ENCODE assay signal across 14 cellular contexts in genomic region chr20:41051426-41051825, GRCh38. TPM values are rescaled to one million over a fixed set of nuclear protein-coding genes. Genes with fewer than 3 reads are reported as not detected.
A peak's percentile ranks its signal among the peaks of the same experiment; 100 is the strongest.
DNase-seq lines count a peak whose midpoint lies in the region; ATAC-seq lines count a peak whose summit lies in the region.
"Had no signal": no experiment of that assay in that cellular context is flagged by ENCODE, and none has a peak within 500 bp of the region (broad histone marks: within the 10 kb centered on the region; RNA-seq: fewer than 3 reads in every experiment).

No MANE protein-coding gene starts in this region.

- H3K18ac ChIP-seq in mesenchymal stem cell (ENCODE audit: low read depth in 1 of 2, low read length in 2 of 2), result no peak overlapping the region

- no peak overlapping the region for H2AK5ac ChIP-seq in mesenchymal stem cell (ENCODE audit: low read length, severe bottlenecking)

- H3K27ac ChIP-seq in CD4-positive, alpha-beta memory T cell (ENCODE audit: low read depth, low read length), result no peak overlapping the region
- H3K27ac ChIP-seq in mesenchymal stem cell (ENCODE audit: low read length, poor library complexity, severe bottlenecking), result no peak overlapping the region

- H3K9me3 Mint-ChIP-seq in CD4-positive, alpha-beta memory T cell, result no peaks in the 10 kb centered on the region
- H3K9me3 Mint-ChIP-seq in activated T-helper 17 cell treated with anti-CD3 and anti-CD28 coated beads, Interleukin-2, amount 50 U/mL, for 72 hours, result peaks cover 5% of the 10 kb centered on the region
- H3K9me3 Mint-ChIP-seq in memory B cell, result peaks cover 3% of the 10 kb centered on the region
- H3K9me3 Mint-ChIP-seq in stimulated activated naive B cell treated with anti-CD40 and anti-IgM and Interleukin-4, amounts not matched to agents 10 μg/mL and 1 μg/mL and 100 μg/mL, for 72 hours, result peaks cover 4 to 6% of the 10 kb centered on the region in 2 donors
- H3K9me3 Mint-ChIP-seq: GM23338 had no signal

- DNase-seq in Ammon's horn (ENCODE audit: low spot score) (peak; percentile 13), memory B cell (ENCODE audit: low spot score in 2 of 2) (no peak), A172 (ENCODE audit: low spot score) (no peak), mesenchymal stem cell (no peak)
- no peak for DNase-seq in CD4-positive, alpha-beta memory T cell
- DNase-seq in stimulated activated naive B cell treated with anti-CD40 and anti-IgM and Interleukin-4, amounts not matched to agents 10 μg/mL and 1 μg/mL and 100 μg/mL, for 72 hours, result no peak
- DNase-seq: Caco-2, NCI-H1436, NCI-H748 treated with DMSO at 0.1 percent for 48 hours had no signal

- H4K8ac ChIP-seq in mesenchymal stem cell (ENCODE audit: low read length), result no peak overlapping the region

- no peak for ATAC-seq in activated T-helper 17 cell treated with anti-CD3 and anti-CD28 coated beads, Interleukin-2, amount 50 U/mL, for 72 hours (replicated peaks)
- ATAC-seq in memory B cell (ENCODE audit: low read depth), result no peak
- ATAC-seq in HG03095 (IDR thresholded peaks at IDR 0.05; ENCODE audit: unreplicated experiment), result no peak
- ATAC-seq in stimulated activated naive B cell treated with anti-CD40 and anti-IgM and Interleukin-4, amounts not matched to agents 10 μg/mL and 1 μg/mL and 100 μg/mL, for 72 hours (replicated peaks), result no peak
- ATAC-seq: esophagus mucosa, GM23338 had no signal

- H3K9me3 ChIP-seq in CD4-positive, alpha-beta memory T cell (ENCODE audit: control insufficient read depth in 1 of 2, low read length in 2 of 2), result no peaks in the 10 kb centered on the region
- H3K9me3 ChIP-seq in mesenchymal stem cell (ENCODE audit: control insufficient read depth, low read length), result no peaks in the 10 kb centered on the region
- H3K9me3 ChIP-seq: Caco-2 had no signal

- H3K9ac ChIP-seq in mesenchymal stem cell (ENCODE audit: low read length), result no peak overlapping the region

- H3K27ac Mint-ChIP-seq in CD4-positive, alpha-beta memory T cell, result peak overlapping the region in 5 of 7 donors; percentile 1 to 64 (median 23)
- peak overlapping the region; percentile 63 for H3K27ac Mint-ChIP-seq in activated T-helper 17 cell treated with anti-CD3 and anti-CD28 coated beads, Interleukin-2, amount 50 U/mL, for 72 hours
- H3K27ac Mint-ChIP-seq in memory B cell, result peak overlapping the region; percentile 79
- no peak overlapping the region for H3K27ac Mint-ChIP-seq in stimulated activated naive B cell treated with anti-CD40 and anti-IgM and Interleukin-4, amounts not matched to agents 10 μg/mL and 1 μg/mL and 100 μg/mL, for 72 hours
- H3K27ac Mint-ChIP-seq: GM23338 had no signal

- H3K23ac ChIP-seq in mesenchymal stem cell (ENCODE audit: low read length in 2 of 2), result no peak overlapping the region

- peak overlapping the region in 1 of 2 experiments; percentile 89 for H3K14ac ChIP-seq in mesenchymal stem cell (ENCODE audit: low read length in 2 of 2)

- 91% methylated on average over 4 of the region's 4 CpGs for WGBS in mesenchymal stem cell

- CTCF ChIA-PET in CD4-positive, alpha-beta memory T cell (lab: Charles Lee; ENCODE audit: partially characterized antibody), result interaction anchor here (1.4 to 2.0 kb wide), 2 partner anchors 43 to 61 kb away, joined by 5 to 10 read pairs; no protein-coding TSS in a partner anchor

- no peak overlapping the region for H4K91ac ChIP-seq in mesenchymal stem cell (ENCODE audit: low read length)

- no peak overlapping the region for H2BK5ac ChIP-seq in mesenchymal stem cell (ENCODE audit: low read depth, low read length, poor library complexity, severe bottlenecking)

- no peak overlapping the region for H3K4me2 ChIP-seq in mesenchymal stem cell (ENCODE audit: low read length, poor library complexity, severe bottlenecking)
- H3K4me2 ChIP-seq: GM23338 had no signal

- peaks cover 74% of the 10 kb centered on the region for H3K4me1 ChIP-seq in CD4-positive, alpha-beta memory T cell (ENCODE audit: insufficient read depth, low read length)
- H3K4me1 ChIP-seq in mesenchymal stem cell (ENCODE audit: control insufficient read depth, insufficient read depth, low read depth, low read length), result peaks cover 8% of the 10 kb centered on the region

- no peak overlapping the region for H2BK15ac ChIP-seq in mesenchymal stem cell (ENCODE audit: low read depth, poor library complexity, severe bottlenecking)

- H3K4me1 Mint-ChIP-seq in CD4-positive, alpha-beta memory T cell, result peaks cover 74 to 100% (median 85%) of the 10 kb centered on the region in 4 donors
- H3K4me1 Mint-ChIP-seq in activated T-helper 17 cell treated with anti-CD3 and anti-CD28 coated beads, Interleukin-2, amount 50 U/mL, for 72 hours, result peaks cover 80% of the 10 kb centered on the region
- H3K4me1 Mint-ChIP-seq in memory B cell, result peaks cover 61% of the 10 kb centered on the region
- H3K4me1 Mint-ChIP-seq in stimulated activated naive B cell treated with anti-CD40 and anti-IgM and Interleukin-4, amounts not matched to agents 10 μg/mL and 1 μg/mL and 100 μg/mL, for 72 hours, result peaks cover 53 to 88% of the 10 kb centered on the region in 2 donors

- intact Hi-C loops in CD4-positive, alpha-beta memory T cell (cut with micrococcal nuclease), result no loop called here

- peak overlapping the region in 1 of 2 experiments; percentile 54 for H2BK12ac ChIP-seq in mesenchymal stem cell (ENCODE audit: low read length in 2 of 2)

- no peaks in the 10 kb centered on the region for H3K36me3 Mint-ChIP-seq in CD4-positive, alpha-beta memory T cell
- peaks cover 30% of the 10 kb centered on the region for H3K36me3 Mint-ChIP-seq in activated T-helper 17 cell treated with anti-CD3 and anti-CD28 coated beads, Interleukin-2, amount 50 U/mL, for 72 hours (ENCODE audit: low read depth)
- peaks cover 4% of the 10 kb centered on the region for H3K36me3 Mint-ChIP-seq in memory B cell
- peaks cover 9 to 27% of the 10 kb centered on the region in 2 donors for H3K36me3 Mint-ChIP-seq in stimulated activated naive B cell treated with anti-CD40 and anti-IgM and Interleukin-4, amounts not matched to agents 10 μg/mL and 1 μg/mL and 100 μg/mL, for 72 hours

- no peak overlapping the region for H3K4ac ChIP-seq in mesenchymal stem cell (ENCODE audit: low read depth in 1 of 2, low read length in 2 of 2)

- no peak overlapping the region for H2AFZ ChIP-seq in mesenchymal stem cell (ENCODE audit: low read depth, low read length)
- H2AFZ ChIP-seq: GM23338 had no signal

- no peaks in the 10 kb centered on the region for H3K27me3 Mint-ChIP-seq in CD4-positive, alpha-beta memory T cell
- H3K27me3 Mint-ChIP-seq in activated T-helper 17 cell treated with anti-CD3 and anti-CD28 coated beads, Interleukin-2, amount 50 U/mL, for 72 hours, result no peaks in the 10 kb centered on the region
- no peaks in the 10 kb centered on the region for H3K27me3 Mint-ChIP-seq in memory B cell
- H3K27me3 Mint-ChIP-seq in stimulated activated naive B cell treated with anti-CD40 and anti-IgM and Interleukin-4, amounts not matched to agents 10 μg/mL and 1 μg/mL and 100 μg/mL, for 72 hours, result no peaks in the 10 kb centered on the region
- H3K27me3 Mint-ChIP-seq: stimulated activated naive CD8-positive, alpha-beta T cell treated with anti-CD3 and anti-CD28 coated beads, Interleukin-15, Interleukin-2, amounts not matched to agents 100 ng/mL and 50 ng/mL, for 24 hours had no signal

- no peaks in the 10 kb centered on the region for H3K27me3 ChIP-seq in CD4-positive, alpha-beta memory T cell (ENCODE audit: insufficient read depth, low read length)
- no peaks in the 10 kb centered on the region for H3K27me3 ChIP-seq in mesenchymal stem cell (ENCODE audit: control insufficient read depth in 1 of 2, insufficient read depth in 1 of 2, low read length in 2 of 2)

- H3K4me3 ChIP-seq in CD4-positive, alpha-beta memory T cell (ENCODE audit: low read length in 2 of 2), result no peak overlapping the region
- no peak overlapping the region for H3K4me3 ChIP-seq in mesenchymal stem cell (ENCODE audit: insufficient read depth in 1 of 2, low read depth in 1 of 2, low read length in 2 of 2)
- H3K4me3 ChIP-seq: GM23338 had no signal

- no peak overlapping the region for H2BK120ac ChIP-seq in mesenchymal stem cell (ENCODE audit: low read depth, low read length)

- peak overlapping the region in 7 of 8 donors; percentile 10 to 77 (median 38) for H3K4me3 Mint-ChIP-seq in CD4-positive, alpha-beta memory T cell
- H3K4me3 Mint-ChIP-seq in activated T-helper 17 cell treated with anti-CD3 and anti-CD28 coated beads, Interleukin-2, amount 50 U/mL, for 72 hours, result peak overlapping the region; percentile 85
- H3K4me3 Mint-ChIP-seq in memory B cell, result peak overlapping the region; percentile 41
- H3K4me3 Mint-ChIP-seq in stimulated activated naive B cell treated with anti-CD40 and anti-IgM and Interleukin-4, amounts not matched to agents 10 μg/mL and 1 μg/mL and 100 μg/mL, for 72 hours, result peak overlapping the region in 1 of 2 donors; percentile 22
- H3K4me3 Mint-ChIP-seq: GM23338; stimulated activated naive CD8-positive, alpha-beta T cell treated with anti-CD3 and anti-CD28 coated beads, Interleukin-15, Interleukin-2, amounts not matched to agents 100 ng/mL and 50 ng/mL, for 24 hours had no signal

- peaks cover 2% of the 10 kb centered on the region for H3K79me1 ChIP-seq in mesenchymal stem cell (replicated peaks; ENCODE audit: low read length, poor library complexity, severe bottlenecking)

- POLR2A ChIA-PET in CD4-positive, alpha-beta memory T cell (lab: Charles Lee; ENCODE audit: partially characterized antibody), result interaction anchor here (0.9 to 2.1 kb wide), 6 partner anchors 22 to 61 kb away, joined by 3 to 5 read pairs (median 3); partner anchors contain the start of gene TOP1

- no peaks in the 10 kb centered on the region for H3K36me3 ChIP-seq in CD4-positive, alpha-beta memory T cell (ENCODE audit: insufficient read depth, low read length)
- H3K36me3 ChIP-seq in mesenchymal stem cell (ENCODE audit: control insufficient read depth in 1 of 2, insufficient read depth in 2 of 2, low read depth in 1 of 2, low read length in 2 of 2), result no peaks in the 10 kb centered on the region

RNA-seq across cellular contexts. Expression of gene TOP1, which starts 22.8 kb away (rescaled TPM):
- total RNA-seq in CD4-positive, alpha-beta memory T cell, result 10 to 100 TPM; 44.4 to 47.5 TPM
- 10 to 100 TPM in 1 of 2 donors, 1 to 10 TPM in 1; 3.8 to 15.5 TPM for polyA plus RNA-seq in CD4-positive, alpha-beta memory T cell
- total RNA-seq in activated T-helper 17 cell treated with anti-CD3 and anti-CD28 coated beads, Interleukin-2, amount 50 U/mL, for 72 hours, result 10 to 100 TPM; 62.4 to 82.8 TPM
- 16.7 and 17.9 TPM in 2 replicates for total RNA-seq in A172 (2014; rRNA removed; shearing (Covaris generic))
- 68.4 TPM for polyA plus RNA-seq in mesenchymal stem cell (2013, experiment 1 of 2)
- 65.1 TPM for polyA plus RNA-seq in mesenchymal stem cell (2013, experiment 2 of 2)
